2 cellular contexts compared by ENCODE assay signal in the genomic region with DNA sequence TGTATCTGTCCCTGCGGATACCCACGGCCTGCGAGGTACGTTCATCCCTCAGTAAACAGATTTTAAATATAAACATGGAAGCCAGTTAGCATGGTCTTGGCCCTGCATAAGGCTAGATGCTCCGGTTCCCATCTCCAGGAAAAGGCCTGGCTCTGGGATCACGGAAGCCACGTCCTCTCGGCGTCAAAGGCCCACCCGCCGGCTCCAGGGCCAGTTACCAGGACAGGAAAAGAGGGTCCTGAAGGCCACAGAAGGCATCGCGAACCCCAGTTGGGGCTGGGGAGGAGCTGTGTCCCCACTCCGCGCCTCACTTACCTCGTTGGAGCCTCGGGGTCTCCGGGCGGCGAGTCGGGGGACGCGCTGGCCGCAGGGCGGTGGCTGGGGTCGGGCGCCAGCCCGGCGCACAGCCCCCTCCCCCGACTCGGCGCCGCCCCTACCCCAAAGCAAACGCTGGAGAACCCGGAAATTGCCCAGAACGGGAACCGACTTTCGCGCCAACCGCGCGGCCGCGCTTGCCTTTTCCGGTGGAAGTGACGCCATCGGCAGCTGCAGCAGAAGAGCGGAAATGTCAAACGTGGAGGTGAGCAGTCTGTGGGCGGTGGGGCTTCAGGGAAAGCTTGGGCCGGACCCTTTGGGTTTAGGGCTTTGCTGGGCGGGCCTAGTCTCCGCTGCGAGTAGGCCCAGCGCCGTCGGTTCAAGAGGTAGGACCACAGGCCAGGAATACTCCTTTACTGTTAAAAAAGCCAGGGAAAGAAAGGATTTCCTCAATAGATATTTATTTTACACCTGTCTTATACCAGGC.
A peak's percentile ranks its signal among the peaks of the same experiment; 100 is the strongest.
TF ChIP-seq lines count a peak whose summit lies in the region.

A gene (minus strand): TSS at position 488 of the 802 bp plus-strand sequence. CDS start 814 bp downstream, outside the sequence.

TF ChIP-seq in HCT116, 20 proteins besides CTCF, POLR2A, EP300 and RAD21 (continued from another document):
- peak; percentile 88 for TF ChIP-seq ELF1 (IDR thresholded peaks at IDR 0.05; ENCODE audit: borderline replicate concordance, low read depth)
- TF ChIP-seq JUND (IDR thresholded peaks at IDR 0.05) = no peak
- TF ChIP-seq ZNF274 (IDR thresholded peaks at IDR 0.05; ENCODE audit: low read depth, low read length) = no peak
- TF ChIP-seq EGR1 (IDR thresholded peaks at IDR 0.05; ENCODE audit: low read depth) = 0 out of 2 replicates have a peak, but pooled peaks have one; percentile 52
- TF ChIP-seq CBX3 (IDR thresholded peaks at IDR 0.05; ENCODE audit: low read depth) = no peak
- peak; percentile 84 for TF ChIP-seq ZFX (IDR thresholded peaks at IDR 0.05)
- TF ChIP-seq CEBPB (IDR thresholded peaks at IDR 0.05; ENCODE audit: low read depth) = no peak
- TF ChIP-seq SP1 (IDR thresholded peaks at IDR 0.05; ENCODE audit: low read depth) = no peak
- TF ChIP-seq, protein P1, sequence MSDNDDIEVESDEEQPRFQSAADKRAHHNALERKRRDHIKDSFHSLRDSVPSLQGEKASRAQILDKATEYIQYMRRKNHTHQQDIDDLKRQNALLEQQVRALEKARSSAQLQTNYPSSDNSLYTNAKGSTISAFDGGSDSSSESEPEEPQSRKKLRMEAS (IDR thresholded peaks at IDR 0.05) = peak; percentile 77; the same call in 1 of the 2 replicates
- TF ChIP-seq POLR2AphosphoS5 (IDR thresholded peaks at IDR 0.05; ENCODE audit: low read depth, low read length) = peak; percentile 82
- peak; percentile 72; the same call in 1 of the 2 replicates for TF ChIP-seq SRF (IDR thresholded peaks at IDR 0.05; ENCODE audit: low read depth)
- TF ChIP-seq FOSL1 (IDR thresholded peaks at IDR 0.05; ENCODE audit: low read depth) = no peak
- peak; percentile 77 for TF ChIP-seq YY1 (IDR thresholded peaks at IDR 0.05; ENCODE audit: extremely low read depth, insufficient replicate concordance, low read depth, low read length)
- TF ChIP-seq, protein P2, sequence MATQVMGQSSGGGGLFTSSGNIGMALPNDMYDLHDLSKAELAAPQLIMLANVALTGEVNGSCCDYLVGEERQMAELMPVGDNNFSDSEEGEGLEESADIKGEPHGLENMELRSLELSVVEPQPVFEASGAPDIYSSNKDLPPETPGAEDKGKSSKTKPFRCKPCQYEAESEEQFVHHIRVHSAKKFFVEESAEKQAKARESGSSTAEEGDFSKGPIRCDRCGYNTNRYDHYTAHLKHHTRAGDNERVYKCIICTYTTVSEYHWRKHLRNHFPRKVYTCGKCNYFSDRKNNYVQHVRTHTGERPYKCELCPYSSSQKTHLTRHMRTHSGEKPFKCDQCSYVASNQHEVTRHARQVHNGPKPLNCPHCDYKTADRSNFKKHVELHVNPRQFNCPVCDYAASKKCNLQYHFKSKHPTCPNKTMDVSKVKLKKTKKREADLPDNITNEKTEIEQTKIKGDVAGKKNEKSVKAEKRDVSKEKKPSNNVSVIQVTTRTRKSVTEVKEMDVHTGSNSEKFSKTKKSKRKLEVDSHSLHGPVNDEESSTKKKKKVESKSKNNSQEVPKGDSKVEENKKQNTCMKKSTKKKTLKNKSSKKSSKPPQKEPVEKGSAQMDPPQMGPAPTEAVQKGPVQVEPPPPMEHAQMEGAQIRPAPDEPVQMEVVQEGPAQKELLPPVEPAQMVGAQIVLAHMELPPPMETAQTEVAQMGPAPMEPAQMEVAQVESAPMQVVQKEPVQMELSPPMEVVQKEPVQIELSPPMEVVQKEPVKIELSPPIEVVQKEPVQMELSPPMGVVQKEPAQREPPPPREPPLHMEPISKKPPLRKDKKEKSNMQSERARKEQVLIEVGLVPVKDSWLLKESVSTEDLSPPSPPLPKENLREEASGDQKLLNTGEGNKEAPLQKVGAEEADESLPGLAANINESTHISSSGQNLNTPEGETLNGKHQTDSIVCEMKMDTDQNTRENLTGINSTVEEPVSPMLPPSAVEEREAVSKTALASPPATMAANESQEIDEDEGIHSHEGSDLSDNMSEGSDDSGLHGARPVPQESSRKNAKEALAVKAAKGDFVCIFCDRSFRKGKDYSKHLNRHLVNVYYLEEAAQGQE (IDR thresholded peaks at IDR 0.05; ENCODE audit: low read depth) = no peak
- TF ChIP-seq, protein P3, sequence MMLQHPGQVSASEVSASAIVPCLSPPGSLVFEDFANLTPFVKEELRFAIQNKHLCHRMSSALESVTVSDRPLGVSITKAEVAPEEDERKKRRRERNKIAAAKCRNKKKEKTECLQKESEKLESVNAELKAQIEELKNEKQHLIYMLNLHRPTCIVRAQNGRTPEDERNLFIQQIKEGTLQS (IDR thresholded peaks at IDR 0.05) = no peak
- no peak for TF ChIP-seq EZH2phosphoT487 (IDR thresholded peaks at IDR 0.05; ENCODE audit: borderline replicate concordance)
- no peak for TF ChIP-seq EZH2 (IDR thresholded peaks at IDR 0.05)

TF ChIP-seq in neural cell, 6 proteins besides CTCF, POLR2A, EP300 and RAD21 (continued from another document):
- TF ChIP-seq, protein P2 (IDR thresholded peaks at IDR 0.05; ENCODE audit: borderline replicate concordance) = peak; percentile 78
- TF ChIP-seq MXI1 (conservative IDR thresholded peaks at IDR 0.05; ENCODE audit: poor library complexity, severe bottlenecking) (peak; percentile 94), EZH2 (IDR thresholded peaks at IDR 0.05; ENCODE audit: borderline replicate concordance, insufficient read depth, low read length, poor library complexity, severe bottlenecking) (no peak)
TF ChIP-seq in neural cell: peak in this region for 4.
